In genomic region chr1:180234369-180235076, GRCh38 we compare ENCODE assay signal across 9 cellular contexts. TPM values are rescaled to one million over a fixed set of nuclear protein-coding genes. Genes with fewer than 3 reads are reported as not detected.
DNase-seq lines count a peak whose midpoint lies in the region; TF ChIP-seq lines count a peak whose summit lies in the region.
"Had no signal": no experiment of that assay in that cellular context is flagged by ENCODE, and none has a peak within 500 bp of the region (broad histone marks: within the 10 kb centered on the region; RNA-seq: fewer than 3 reads in every experiment).

No MANE protein-coding gene starts in this region.

- intact Hi-C loops in esophagus muscularis mucosa (cut with DNase I): no loop called here

- in situ Hi-C loops in brain microvascular endothelial cell (cut with HindIII; ENCODE audit: low pct_ligation_motif_present, low sequenced_read_pairs): no loop called here

- H3K27ac ChIP-seq in MM.1S (ENCODE audit: low read length) (no peak overlapping the region), esophagus muscularis mucosa (replicated peaks in 1 of 4) (no peak overlapping the region), brain microvascular endothelial cell (no peak overlapping the region)
- H3K27ac ChIP-seq: pancreas had no signal

- H3K9me3 Mint-ChIP-seq in osteocyte (ENCODE audit: unreplicated experiment) (no peaks in the 10 kb centered on the region), mesothelial cell of epicardium (no peaks in the 10 kb centered on the region)

- H3K4me1 ChIP-seq in MM.1S (ENCODE audit: low read length) (no peaks in the 10 kb centered on the region), esophagus muscularis mucosa (peaks cover 50 to 71% (median 60%) of the 10 kb centered on the region in 4 donors)

- H3F3A ChIP-seq in MM.1S (ENCODE audit: insufficient read depth, low read length): 0 out of 2 replicates have a peak, but pooled peaks cover 3% of the 10 kb centered on the region

- no peaks in the 10 kb centered on the region for H3K79me2 ChIP-seq in MM.1S (ENCODE audit: low read length)

- no peaks in the 10 kb centered on the region for H4K20me1 ChIP-seq in MM.1S (ENCODE audit: insufficient read depth, low read length)

- no peak for TF ChIP-seq CTCF in MM.1S (IDR thresholded peaks at IDR 0.05; ENCODE audit: low read length)
- TF ChIP-seq CTCF in esophagus muscularis mucosa (IDR thresholded peaks at IDR 0.05): no peak
- TF ChIP-seq CTCF in osteocyte (IDR thresholded peaks at IDR 0.05): no peak
- TF ChIP-seq CTCF in brain microvascular endothelial cell (IDR thresholded peaks at IDR 0.05; ENCODE audit: low read depth, low read length, missing control alignments): no peak
- no peak for TF ChIP-seq CTCF in mesothelial cell of epicardium (IDR thresholded peaks at IDR 0.05; ENCODE audit: unreplicated experiment)

- H3K4me3 ChIP-seq in MM.1S (ENCODE audit: low read length): no peak overlapping the region
- H3K4me3 ChIP-seq in esophagus muscularis mucosa: peak overlapping the region; percentile 10 to 34 (median 28)
- no peak overlapping the region for H3K4me3 ChIP-seq in brain microvascular endothelial cell (ENCODE audit: low read depth, low read length)

- no peaks in the 10 kb centered on the region for H3K9me2 ChIP-seq in MM.1S (replicated peaks; ENCODE audit: insufficient read depth, low read length)

- H3K27ac Mint-ChIP-seq in osteocyte (ENCODE audit: unreplicated experiment) (no peak overlapping the region), mesothelial cell of epicardium (no peak overlapping the region)

- H3K9me3 ChIP-seq in MM.1S (replicated peaks; ENCODE audit: insufficient read depth, low read length) (no peaks in the 10 kb centered on the region), esophagus muscularis mucosa (no peaks in the 10 kb centered on the region)
- H3K9me3 ChIP-seq: pancreas had no signal

- H3K4me3 Mint-ChIP-seq in osteocyte (ENCODE audit: unreplicated experiment): peak overlapping the region; percentile 60
- no peak overlapping the region for H3K4me3 Mint-ChIP-seq in mesothelial cell of epicardium

- H3K4me1 Mint-ChIP-seq in osteocyte (ENCODE audit: unreplicated experiment): peaks cover 37% of the 10 kb centered on the region
- peaks cover 17% of the 10 kb centered on the region for H3K4me1 Mint-ChIP-seq in mesothelial cell of epicardium

- no peak overlapping the region for H2AFZ ChIP-seq in MM.1S (ENCODE audit: low read length)

- H3K36me3 ChIP-seq in MM.1S (replicated peaks; ENCODE audit: insufficient read depth, low read length) (no peaks in the 10 kb centered on the region), esophagus muscularis mucosa (no peaks in the 10 kb centered on the region), brain microvascular endothelial cell (replicated peaks) (no peaks in the 10 kb centered on the region)
- H3K36me3 ChIP-seq: pancreas had no signal

- no peak for TF ChIP-seq EP300 in esophagus muscularis mucosa (IDR thresholded peaks at IDR 0.05)

- no peak overlapping the region for H3K9ac ChIP-seq in MM.1S (ENCODE audit: low read length)

- WGBS in esophagus muscularis mucosa: 3% methylated on average over 32 of the region's 51 CpGs

- no peaks in the 10 kb centered on the region for H3K36me3 Mint-ChIP-seq in osteocyte (ENCODE audit: unreplicated experiment)
- H3K36me3 Mint-ChIP-seq in mesothelial cell of epicardium: no peaks in the 10 kb centered on the region

- no peak for TF ChIP-seq POLR2A in esophagus muscularis mucosa (IDR thresholded peaks at IDR 0.05; ENCODE audit: low read depth)

- peak overlapping the region; percentile 18; the same call in 1 of the 2 replicates for H3K4me2 ChIP-seq in MM.1S (ENCODE audit: low read depth, low read length)

- peak; percentile 77 for DNase-seq in DMS53 (lab: John Stamatoyannopoulos, UW)
- no peak for DNase-seq in MM.1S
- DNase-seq in esophagus muscularis mucosa (ENCODE audit: extremely low spot score): no peak
- no peak for DNase-seq in osteocyte (ENCODE audit: extremely low spot score, unreplicated experiment)
- no peak for DNase-seq in brain microvascular endothelial cell
- no peak for DNase-seq in NOMO-1 (lab: John Stamatoyannopoulos, UW; ENCODE audit: unreplicated experiment in 2 of 2)
- no peak for DNase-seq in NCI-H2227 treated with DMSO at 0.1 percent for 48 hours (lab: John Stamatoyannopoulos, UW)
- DNase-seq in mesothelial cell of epicardium (ENCODE audit: low spot score in 2 of 2, unreplicated experiment in 2 of 2): no peak

- H3K27me3 ChIP-seq in MM.1S (replicated peaks; ENCODE audit: insufficient read depth, low read length) (peaks cover 84% of the 10 kb centered on the region), esophagus muscularis mucosa (peaks cover 10 to 100% (median 87%) of the 10 kb centered on the region in 4 donors), brain microvascular endothelial cell (replicated peaks) (peaks cover 85% of the 10 kb centered on the region)

- peaks cover 76% of the 10 kb centered on the region for H3K27me3 Mint-ChIP-seq in osteocyte (ENCODE audit: unreplicated experiment)
- peaks cover 92% of the 10 kb centered on the region for H3K27me3 Mint-ChIP-seq in mesothelial cell of epicardium (ENCODE audit: low read depth)

RNA-seq across cellular contexts. Expression of gene LHX4, which starts 4.5 kb away (rescaled TPM):
- total RNA-seq in esophagus muscularis mucosa: not detected
- total RNA-seq in osteocyte: 0.70 and 0.78 TPM in 2 replicates
- 0.54 to 0.59 TPM (median 0.55 TPM) in 3 replicates for total RNA-seq in mesothelial cell of epicardium

Comparison
In these comparisons a context has a peak if more than half of its experiments do, and no peak if none do; other contexts are left out.
1. H3K4me3 ChIP-seq: peak in esophagus muscularis mucosa (4 of 4); none in MM.1S (single experiment) and brain microvascular endothelial cell (single experiment).